ENCODE assay signal across 10 cellular contexts in genomic region chr5:14213813-14214585, GRCh38.
A peak's percentile ranks its signal among the peaks of the same experiment; 100 is the strongest.
DNase-seq lines count a peak whose midpoint lies in the region; ATAC-seq and TF ChIP-seq lines count a peak whose summit lies in the region.
"Had no signal": no experiment of that assay in that cellular context is flagged by ENCODE, and none has a peak within 500 bp of the region (broad histone marks: within the 10 kb centered on the region; RNA-seq: fewer than 3 reads in every experiment).

No MANE protein-coding gene starts in this region.

- H3K27me3 Mint-ChIP-seq in Calu3 (ENCODE audit: unreplicated experiment): no peaks in the 10 kb centered on the region
- peaks cover 26% of the 10 kb centered on the region for H3K27me3 Mint-ChIP-seq in activated naive CD8-positive, alpha-beta T cell treated with anti-CD3 and anti-CD28 coated beads for 36 hours

- CTCF ChIA-PET in Calu3 (lab: Charles Lee): interaction anchor here (0.6 to 1.1 kb wide), 5 partner anchors 9 to 126 kb away, joined by 3 to 4 read pairs (median 3); no protein-coding TSS in a partner anchor

- no peak for DNase-seq in Calu3
- DNase-seq in islet precursor cell: peak; percentile 50
- DNase-seq in activated naive CD8-positive, alpha-beta T cell treated with anti-CD3 and anti-CD28 coated beads for 36 hours: no peak
- DNase-seq in Kasumi-1 (lab: John Stamatoyannopoulos, UW): no peak
- no peak for DNase-seq in NCI-H1930 (lab: John Stamatoyannopoulos, UW)
- DNase-seq: T-helper 1 cell had no signal

- TF ChIP-seq CTCF in Calu3 (IDR thresholded peaks at IDR 0.05; ENCODE audit: unreplicated experiment): no peak

- H3K4me1 Mint-ChIP-seq in Calu3 (ENCODE audit: low read depth, unreplicated experiment): peaks cover 90% of the 10 kb centered on the region
- H3K4me1 Mint-ChIP-seq in activated naive CD8-positive, alpha-beta T cell treated with anti-CD3 and anti-CD28 coated beads for 36 hours: no peaks in the 10 kb centered on the region

- intact Hi-C loops in Calu3 (cut with micrococcal nuclease; ENCODE audit: unreplicated experiment): loop anchor here (5.0 kb wide), 2 partner anchors 53 to 57 kb away; no protein-coding TSS in a partner anchor

- H3K4me3 Mint-ChIP-seq in Calu3 (ENCODE audit: low read depth, unreplicated experiment): no peak overlapping the region
- H3K4me3 Mint-ChIP-seq in activated naive CD8-positive, alpha-beta T cell treated with anti-CD3 and anti-CD28 coated beads for 36 hours: no peak overlapping the region

- no peaks in the 10 kb centered on the region for H3K9me3 Mint-ChIP-seq in Calu3 (ENCODE audit: low read depth, unreplicated experiment)
- no peaks in the 10 kb centered on the region for H3K9me3 Mint-ChIP-seq in activated naive CD8-positive, alpha-beta T cell treated with anti-CD3 and anti-CD28 coated beads for 36 hours
- H3K9me3 Mint-ChIP-seq: activated T-helper 2 cell treated with anti-CD3 and anti-CD28 coated beads, Interferon-gamma antibody, Interleukin-2, Interleukin-4, amounts not matched to agents 10 μg/mL and 5 μg/mL and 100 μg/mL, durations not matched to agents 14 hours and 24 hours and 36 hours had no signal

- BruUV-seq in Calu3 (replicated peaks; lab: Mats Ljungman, UMichigan): no TSS peak

- H3K36me3 Mint-ChIP-seq in Calu3 (ENCODE audit: insufficient read depth, unreplicated experiment): peaks cover 8% of the 10 kb centered on the region
- no peaks in the 10 kb centered on the region for H3K36me3 Mint-ChIP-seq in activated naive CD8-positive, alpha-beta T cell treated with anti-CD3 and anti-CD28 coated beads for 36 hours

- peak overlapping the region; percentile 22 for H3K27ac Mint-ChIP-seq in Calu3 (ENCODE audit: unreplicated experiment)
- no peak overlapping the region for H3K27ac Mint-ChIP-seq in activated naive CD8-positive, alpha-beta T cell treated with anti-CD3 and anti-CD28 coated beads for 36 hours
- H3K27ac Mint-ChIP-seq: activated T-helper 2 cell treated with anti-CD3 and anti-CD28 coated beads, Interferon-gamma antibody, Interleukin-2, Interleukin-4, amounts not matched to agents 10 μg/mL and 5 μg/mL and 100 μg/mL, durations not matched to agents 14 hours and 24 hours and 36 hours had no signal

- peak; percentile 35 for ATAC-seq in GM21381 (IDR thresholded peaks at IDR 0.05; ENCODE audit: unreplicated experiment)
- peak; percentile 46 for ATAC-seq in HG03354 (IDR thresholded peaks at IDR 0.05; ENCODE audit: poor library complexity, severe bottlenecking, unreplicated experiment)
- no peak for ATAC-seq in GM21576 (IDR thresholded peaks at IDR 0.05; ENCODE audit: unreplicated experiment)
